Comparison of ENCODE assay signal across 11 cellular contexts in genomic region chr20:53763707-53764415, GRCh38.
DNase-seq lines count a peak whose midpoint lies in the region; ATAC-seq and TF ChIP-seq lines count a peak whose summit lies in the region.
"Had no signal": no experiment of that assay in that cellular context is flagged by ENCODE, and none has a peak within 500 bp of the region (broad histone marks: within the 10 kb centered on the region; RNA-seq: fewer than 3 reads in every experiment).

No MANE protein-coding gene starts in this region.

- ATAC-seq in Panc1: peak; percentile 74

- no peaks in the 10 kb centered on the region for H3K27me3 ChIP-seq in Panc1 (ENCODE audit: control insufficient read depth, insufficient read depth, low read length)
- no peaks in the 10 kb centered on the region for H3K27me3 ChIP-seq in effector memory CD4-positive, alpha-beta T cell (replicated peaks; ENCODE audit: control insufficient read depth, insufficient read depth, low read length, poor library complexity, severe bottlenecking)
- H3K27me3 ChIP-seq: cardiac muscle cell, testis had no signal

- H3K27me3 Mint-ChIP-seq in progenitor cell of endocrine pancreas: no peaks in the 10 kb centered on the region
- no peaks in the 10 kb centered on the region for H3K27me3 Mint-ChIP-seq in activated T-helper 1 cell treated with anti-CD3 and anti-CD28 coated beads, Interleukin-12 subunit alpha, Interleukin-12 subunit beta, Interleukin-2, Interleukin-4 antibody, amounts not matched to agents 30 ng/mL and 10 ng/mL and 1 ng/mL, durations not matched to agents 14 hours and 24 hours and 36 hours (ENCODE audit: insufficient read depth)

- peak overlapping the region; percentile 94 for H3K27ac Mint-ChIP-seq in progenitor cell of endocrine pancreas
- H3K27ac Mint-ChIP-seq in activated T-helper 1 cell treated with anti-CD3 and anti-CD28 coated beads, Interleukin-12 subunit alpha, Interleukin-12 subunit beta, Interleukin-2, Interleukin-4 antibody, amounts not matched to agents 30 ng/mL and 10 ng/mL and 1 ng/mL, durations not matched to agents 14 hours and 24 hours and 36 hours: no peak overlapping the region

- H3K4me1 ChIP-seq in Panc1 (ENCODE audit: control insufficient read depth, insufficient read depth, low read length): peaks cover 33% of the 10 kb centered on the region
- H3K4me1 ChIP-seq in effector memory CD4-positive, alpha-beta T cell (ENCODE audit: control insufficient read depth, insufficient read depth, low read length, poor library complexity, severe bottlenecking): no peaks in the 10 kb centered on the region
- H3K4me1 ChIP-seq: testis had no signal

- H3K36me3 ChIP-seq in Panc1 (ENCODE audit: control insufficient read depth, insufficient read depth, low read length): no peaks in the 10 kb centered on the region
- H3K36me3 ChIP-seq in effector memory CD4-positive, alpha-beta T cell (ENCODE audit: control insufficient read depth, insufficient read depth, low read length): no peaks in the 10 kb centered on the region
- H3K36me3 ChIP-seq: cardiac muscle cell had no signal

- peaks cover 25% of the 10 kb centered on the region for H3K4me1 Mint-ChIP-seq in progenitor cell of endocrine pancreas (ENCODE audit: low read depth)
- H3K4me1 Mint-ChIP-seq in activated T-helper 1 cell treated with anti-CD3 and anti-CD28 coated beads, Interleukin-12 subunit alpha, Interleukin-12 subunit beta, Interleukin-2, Interleukin-4 antibody, amounts not matched to agents 30 ng/mL and 10 ng/mL and 1 ng/mL, durations not matched to agents 14 hours and 24 hours and 36 hours (ENCODE audit: low read depth): peaks cover 15% of the 10 kb centered on the region

- no peaks in the 10 kb centered on the region for H3K9me3 Mint-ChIP-seq in progenitor cell of endocrine pancreas (ENCODE audit: low read depth)
- H3K9me3 Mint-ChIP-seq in activated T-helper 1 cell treated with anti-CD3 and anti-CD28 coated beads, Interleukin-12 subunit alpha, Interleukin-12 subunit beta, Interleukin-2, Interleukin-4 antibody, amounts not matched to agents 30 ng/mL and 10 ng/mL and 1 ng/mL, durations not matched to agents 14 hours and 24 hours and 36 hours: no peaks in the 10 kb centered on the region

- BruUV-seq in Panc1 (replicated peaks; lab: Mats Ljungman, UMichigan): no TSS peak

- no peaks in the 10 kb centered on the region for H3K9me3 ChIP-seq in Panc1 (ENCODE audit: control insufficient read depth, insufficient read depth, low read depth, low read length)
- no peaks in the 10 kb centered on the region for H3K9me3 ChIP-seq in effector memory CD4-positive, alpha-beta T cell (ENCODE audit: control insufficient read depth, low read length)
- H3K9me3 ChIP-seq: testis had no signal

- peak overlapping the region; percentile 42 for H3K4me3 Mint-ChIP-seq in progenitor cell of endocrine pancreas (ENCODE audit: low read depth)
- no peak overlapping the region for H3K4me3 Mint-ChIP-seq in activated T-helper 1 cell treated with anti-CD3 and anti-CD28 coated beads, Interleukin-12 subunit alpha, Interleukin-12 subunit beta, Interleukin-2, Interleukin-4 antibody, amounts not matched to agents 30 ng/mL and 10 ng/mL and 1 ng/mL, durations not matched to agents 14 hours and 24 hours and 36 hours

- POLR2A ChIA-PET in HEK293T (lab: Yijun Ruan, JAX) (interaction anchor here (1.0 to 1.8 kb wide), 6 partner anchors 10 to 167 kb away, joined by 3 to 5 read pairs (median 4); no protein-coding TSS in a partner anchor), Panc1 (lab: Charles Lee) (interaction anchor here (0.6 to 1.3 kb wide), 4 partner anchors 11 to 172 kb away, joined by 3 to 11 read pairs (median 4); no protein-coding TSS in a partner anchor)

- in situ Hi-C loops in Panc1 (cut with HindIII; ENCODE audit: low pct_unique_long_range_greater_than_20kb, low sequenced_read_pairs): no loop called here
- in situ Hi-C loops in GM13976 (cut with MboI; ENCODE audit: low sequenced_read_pairs, unreplicated experiment): no loop called here

- DNase-seq in HEK293T (ENCODE audit: extremely low spot score): no peak
- peak; percentile 70 for DNase-seq in Panc1 (ENCODE audit: low read depth, low spot score)
- peak; percentile 61 for DNase-seq in fibroblast of the aortic adventitia (ENCODE audit: low read depth)
- DNase-seq in progenitor cell of endocrine pancreas (ENCODE audit: low spot score, unreplicated experiment): no peak
- DNase-seq in activated T-helper 1 cell treated with anti-CD3 and anti-CD28 coated beads, Interleukin-12 subunit alpha, Interleukin-12 subunit beta, Interleukin-2, Interleukin-4 antibody, amounts not matched to agents 30 ng/mL and 10 ng/mL and 1 ng/mL, durations not matched to agents 14 hours and 24 hours and 36 hours (ENCODE audit: low spot score): no peak
- DNase-seq in GM13976 (ENCODE audit: low spot score): no peak
- DNase-seq in effector memory CD4-positive, alpha-beta T cell: no peak
- DNase-seq in posterior vena cava (ENCODE audit: low spot score): no peak
- DNase-seq: T-helper 2 cell, testis had no signal

- peak overlapping the region in 1 of 2 experiments; percentile 36; a peak in 2 of 4 replicates for H3K4me3 ChIP-seq in Panc1 (ENCODE audit: low read depth in 2 of 2, low read length in 2 of 2)
- H3K4me3 ChIP-seq in fibroblast of the aortic adventitia (ENCODE audit: low read depth, low read length): no peak overlapping the region
- no peak overlapping the region for H3K4me3 ChIP-seq in effector memory CD4-positive, alpha-beta T cell (ENCODE audit: insufficient read depth, low read depth, low read length, poor library complexity, severe bottlenecking)
- H3K4me3 ChIP-seq: cardiac muscle cell, testis had no signal

- TF ChIP-seq CTCF in Panc1 (IDR thresholded peaks at IDR 0.05) (no peak), fibroblast of the aortic adventitia (IDR thresholded peaks at IDR 0.05; ENCODE audit: insufficient read depth, low read length) (no peak), progenitor cell of endocrine pancreas (IDR thresholded peaks at IDR 0.05; ENCODE audit: unreplicated experiment) (no peak), GM13976 (IDR thresholded peaks at IDR 0.05; ENCODE audit: borderline replicate concordance, control extremely low read depth, extremely low read depth, insufficient read depth, missing control alignments) (no peak)

- intact Hi-C loops in Panc1 (cut with micrococcal nuclease; ENCODE audit: unreplicated experiment) (no loop called here), posterior vena cava (cut with DNase I) (loop anchor here in 1 of 2 donors (5.0 kb wide), 1 partner anchor 432 kb away; no protein-coding TSS in a partner anchor)
- intact Hi-C loops in activated T-helper 1 cell treated with anti-CD3 and anti-CD28 coated beads, Interleukin-12 subunit alpha, Interleukin-12 subunit beta, Interleukin-2, Interleukin-4 antibody, amounts not matched to agents 30 ng/mL and 10 ng/mL and 1 ng/mL, durations not matched to agents 14 hours and 24 hours and 36 hours (cut with micrococcal nuclease): no loop called here

- CTCF ChIA-PET in HEK293T (lab: Yijun Ruan, JAX) (interaction anchor here (0.8 kb wide), 1 partner anchor 13 kb away, joined by 4 read pairs; no protein-coding TSS in a partner anchor), Panc1 (lab: Charles Lee) (interaction anchor here (0.6 kb wide), 1 partner anchor 105 kb away, joined by 4 read pairs; no protein-coding TSS in a partner anchor)

- H3K36me3 Mint-ChIP-seq in progenitor cell of endocrine pancreas (ENCODE audit: insufficient read depth): no peaks in the 10 kb centered on the region
- no peaks in the 10 kb centered on the region for H3K36me3 Mint-ChIP-seq in activated T-helper 1 cell treated with anti-CD3 and anti-CD28 coated beads, Interleukin-12 subunit alpha, Interleukin-12 subunit beta, Interleukin-2, Interleukin-4 antibody, amounts not matched to agents 30 ng/mL and 10 ng/mL and 1 ng/mL, durations not matched to agents 14 hours and 24 hours and 36 hours (ENCODE audit: low read depth)

- peak overlapping the region; percentile 100 for H3K27ac ChIP-seq in Panc1 (ENCODE audit: low read length)
- H3K27ac ChIP-seq in effector memory CD4-positive, alpha-beta T cell (ENCODE audit: insufficient read depth, low read length, poor library complexity, severe bottlenecking): no peak overlapping the region
- H3K27ac ChIP-seq: cardiac muscle cell, testis had no signal

TF ChIP-seq in HEK293T, 16 proteins besides CTCF, POLR2A, EP300 and RAD21:
- TF ChIP-seq L3MBTL2 (conservative IDR thresholded peaks at IDR 0.05) (peak; percentile 88), ARNT (IDR thresholded peaks at IDR 0.05) (no peak)
- TF ChIP-seq, protein P1, sequence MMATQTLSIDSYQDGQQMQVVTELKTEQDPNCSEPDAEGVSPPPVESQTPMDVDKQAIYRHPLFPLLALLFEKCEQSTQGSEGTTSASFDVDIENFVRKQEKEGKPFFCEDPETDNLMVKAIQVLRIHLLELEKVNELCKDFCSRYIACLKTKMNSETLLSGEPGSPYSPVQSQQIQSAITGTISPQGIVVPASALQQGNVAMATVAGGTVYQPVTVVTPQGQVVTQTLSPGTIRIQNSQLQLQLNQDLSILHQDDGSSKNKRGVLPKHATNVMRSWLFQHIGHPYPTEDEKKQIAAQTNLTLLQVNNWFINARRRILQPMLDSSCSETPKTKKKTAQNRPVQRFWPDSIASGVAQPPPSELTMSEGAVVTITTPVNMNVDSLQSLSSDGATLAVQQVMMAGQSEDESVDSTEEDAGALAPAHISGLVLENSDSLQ (IDR thresholded peaks at IDR 0.05): peak; percentile 50

Comparison
In these comparisons a context has a peak if more than half of its experiments do, and no peak if none do; other contexts are left out.
1. DNase-seq: peak in Panc1 (single experiment) and fibroblast of the aortic adventitia (single experiment); none in HEK293T (single experiment), progenitor cell of endocrine pancreas (single experiment), activated T-helper 1 cell treated with anti-CD3 and anti-CD28 coated beads, Interleukin-12 subunit alpha, Interleukin-12 subunit beta, Interleukin-2, Interleukin-4 antibody, amounts not matched to agents 30 ng/mL and 10 ng/mL and 1 ng/mL, durations not matched to agents 14 hours and 24 hours and 36 hours (single experiment), GM13976 (single experiment), effector memory CD4-positive, alpha-beta T cell (0 of 3) and posterior vena cava (single experiment).